In the genomic region with DNA sequence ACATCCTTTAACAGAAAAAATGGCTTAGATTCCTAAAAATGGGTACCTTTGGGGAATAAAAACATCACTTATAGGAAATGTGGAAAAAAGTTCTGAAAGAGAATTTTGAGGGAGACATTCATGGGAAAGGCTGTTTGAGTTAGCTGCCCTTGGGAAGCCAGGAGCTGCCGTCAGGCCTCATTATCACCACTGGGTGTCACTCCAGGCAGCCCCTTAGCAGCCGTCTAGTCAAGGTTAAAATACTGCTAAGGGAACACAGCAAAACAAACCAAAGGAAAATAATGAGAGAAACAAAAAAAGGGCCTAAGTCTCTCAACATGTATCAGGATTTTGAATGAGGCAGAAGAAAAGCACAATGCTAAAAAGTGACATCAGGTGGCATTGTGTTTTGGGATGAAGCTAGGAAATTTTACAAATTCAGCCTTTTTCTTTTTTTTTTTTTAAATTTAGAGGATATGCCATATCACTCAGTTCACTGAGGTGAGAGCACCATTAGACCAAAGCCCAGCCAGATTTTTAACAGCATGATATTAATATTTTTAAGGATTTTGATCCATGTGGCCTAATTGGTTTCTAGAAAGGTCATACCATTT, we compare ENCODE assay signal across 8 cellular contexts.
DNase-seq lines count a peak whose midpoint lies in the region; ATAC-seq and TF ChIP-seq lines count a peak whose summit lies in the region.

No MANE protein-coding gene starts in this region.

- H3K4me3 Mint-ChIP-seq in type B pancreatic cell = no peak overlapping the region
- H3K4me3 Mint-ChIP-seq in natural killer cell treated with Interleukin-12 subunit alpha and Interleukin-12 subunit beta and Interleukin-15 and Interleukin-18, amount 100 ng/mL, for 72 hours = no peak overlapping the region

- no peaks in the 10 kb centered on the region for H3K9me3 ChIP-seq in MG63

- H3K27ac ChIP-seq in 22Rv1 = no peak overlapping the region

- peak; percentile 86 for TF ChIP-seq CTCF in 22Rv1 (IDR thresholded peaks at IDR 0.05)
- TF ChIP-seq CTCF in GM12875 (IDR thresholded peaks at IDR 0.05; ENCODE audit: borderline replicate concordance, insufficient read depth, low read depth, low read length) = peak; percentile 32; the same call in 1 of the 2 replicates
- TF ChIP-seq CTCF in type B pancreatic cell (conservative IDR thresholded peaks at IDR 0.05) = peak; percentile 82

- H3K27me3 ChIP-seq in MG63 = no peaks in the 10 kb centered on the region

- H3K4me3 ChIP-seq in GM12875 (ENCODE audit: low read depth, low read length) = no peak overlapping the region
- no peak overlapping the region for H3K4me3 ChIP-seq in MG63

- peaks cover 13% of the 10 kb centered on the region for H3K27me3 Mint-ChIP-seq in type B pancreatic cell
- H3K27me3 Mint-ChIP-seq in natural killer cell treated with Interleukin-12 subunit alpha and Interleukin-12 subunit beta and Interleukin-15 and Interleukin-18, amount 100 ng/mL, for 72 hours = peaks cover 0 to 8% of the 10 kb centered on the region in 2 donors

- no peak overlapping the region for H3K27ac Mint-ChIP-seq in type B pancreatic cell
- H3K27ac Mint-ChIP-seq in natural killer cell treated with Interleukin-12 subunit alpha and Interleukin-12 subunit beta and Interleukin-15 and Interleukin-18, amount 100 ng/mL, for 72 hours = no peak overlapping the region

- no peaks in the 10 kb centered on the region for H3K4me1 Mint-ChIP-seq in type B pancreatic cell (ENCODE audit: unreplicated experiment)
- no peaks in the 10 kb centered on the region for H3K4me1 Mint-ChIP-seq in natural killer cell treated with Interleukin-12 subunit alpha and Interleukin-12 subunit beta and Interleukin-15 and Interleukin-18, amount 100 ng/mL, for 72 hours (ENCODE audit: low read depth in 2 of 2)

- peak; percentile 50 for DNase-seq in MG63
- peak; percentile 40 for DNase-seq in amniotic stem cell (lab: John Stamatoyannopoulos, UW)
- peak; percentile 28 for DNase-seq in iPS DF 19.7 (ENCODE audit: low read depth, low spot score)
- no peak for DNase-seq in type B pancreatic cell (ENCODE audit: extremely low spot score, unreplicated experiment)
- DNase-seq in natural killer cell treated with Interleukin-12 subunit alpha and Interleukin-12 subunit beta and Interleukin-15 and Interleukin-18, amount 100 ng/mL, for 72 hours (ENCODE audit: low spot score) = no peak

- H3K36me3 ChIP-seq in MG63 = no peaks in the 10 kb centered on the region

- ATAC-seq in natural killer cell treated with Interleukin-12 subunit alpha and Interleukin-12 subunit beta and Interleukin-15 and Interleukin-18, amount 100 ng/mL, for 72 hours = no peak
- ATAC-seq in HG03108 (IDR thresholded peaks at IDR 0.05; ENCODE audit: unreplicated experiment) = no peak

- H3K36me3 Mint-ChIP-seq in type B pancreatic cell = no peaks in the 10 kb centered on the region
- H3K36me3 Mint-ChIP-seq in natural killer cell treated with Interleukin-12 subunit alpha and Interleukin-12 subunit beta and Interleukin-15 and Interleukin-18, amount 100 ng/mL, for 72 hours = no peaks in the 10 kb centered on the region

- no peaks in the 10 kb centered on the region for H3K9me3 Mint-ChIP-seq in type B pancreatic cell
- no peaks in the 10 kb centered on the region for H3K9me3 Mint-ChIP-seq in natural killer cell treated with Interleukin-12 subunit alpha and Interleukin-12 subunit beta and Interleukin-15 and Interleukin-18, amount 100 ng/mL, for 72 hours

Comparison
In these comparisons a context has a peak if more than half of its experiments do, and no peak if none do; other contexts are left out.
1. CTCF ChIP-seq: peak in every context shown above with its lines; median percentile 86 in 22Rv1; 82 in type B pancreatic cell; 32 in GM12875.
2. DNase-seq: peak in MG63 (single experiment), amniotic stem cell (single experiment) and iPS DF 19.7 (single experiment); none in type B pancreatic cell (single experiment) and natural killer cell treated with Interleukin-12 subunit alpha and Interleukin-12 subunit beta and Interleukin-15 and Interleukin-18, amount 100 ng/mL, for 72 hours (single experiment).